9 cellular contexts compared by ENCODE assay signal in the genomic region with DNA sequence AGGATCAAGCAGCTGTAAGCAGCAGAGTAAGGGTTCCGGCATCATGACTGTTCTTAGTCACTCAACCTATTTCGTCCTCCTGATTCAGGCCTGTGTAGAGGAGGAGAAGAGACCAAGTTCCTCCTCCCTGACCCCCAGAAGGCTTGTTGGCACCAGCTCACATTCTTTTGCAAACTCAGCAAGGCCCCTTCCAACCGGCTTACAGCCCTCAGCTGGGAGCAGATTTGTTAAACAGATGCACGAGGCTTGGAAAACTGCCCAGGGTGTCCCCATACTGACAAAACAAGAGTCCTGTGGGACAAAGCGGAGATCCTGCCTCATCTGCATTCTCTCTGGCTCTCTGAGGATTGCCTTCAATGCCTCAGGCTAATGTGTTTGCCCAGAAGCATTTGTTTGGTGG.
DNase-seq lines count a peak whose midpoint lies in the region; ATAC-seq and TF ChIP-seq lines count a peak whose summit lies in the region.
"Had no signal": no experiment of that assay in that cellular context is flagged by ENCODE, and none has a peak within 500 bp of the region (broad histone marks: within the 10 kb centered on the region; RNA-seq: fewer than 3 reads in every experiment).

No MANE protein-coding gene starts in this region.

- H3K79me1 ChIP-seq in H9 (ENCODE audit: insufficient read depth, low read depth, low read length, poor library complexity, severe bottlenecking), result no peaks in the 10 kb centered on the region

- peaks cover 2% of the 10 kb centered on the region; the same call in 1 of the 2 replicates for H3K4me1 ChIP-seq in H9 (ENCODE audit: insufficient read depth, low read length)
- H3K4me1 ChIP-seq in GM23248 (ENCODE audit: insufficient read depth), result no peaks in the 10 kb centered on the region

- in situ Hi-C loops in GM23248 (cut with MboI), result no loop called here

- no peak overlapping the region for H3K4me3 ChIP-seq in GM23248

- no peak overlapping the region for H2AK5ac ChIP-seq in H9 (ENCODE audit: insufficient read length, low read length)

- H3K56ac ChIP-seq in H9 (ENCODE audit: insufficient read length, low read depth, low read length), result no peak overlapping the region

- H2AFZ ChIP-seq in H9 (ENCODE audit: low read length), result no peak overlapping the region
- H2AFZ ChIP-seq in GM23248, result no peak overlapping the region

- no peak for TF ChIP-seq CTCF in H9 (conservative IDR thresholded peaks at IDR 0.05)

- DNase-seq in H9, result peak; percentile 89
- DNase-seq in RPMI8226, result peak; percentile 17
- DNase-seq in head of caudate nucleus, result peak in 41 of 42 donors; percentile 18 to 84 (median 60)
- peak; percentile 30 to 87 (median 48) for DNase-seq in posterior cingulate gyrus
- DNase-seq in stimulated activated naive CD8-positive, alpha-beta T cell treated with anti-CD3 and anti-CD28 coated beads, Interleukin-15, amount 100 ng/mL, for 72 hours, result no peak
- no peak for DNase-seq in GM23248
- DNase-seq: stimulated activated CD4-positive, alpha-beta T cell treated with anti-CD3 and anti-CD28 coated beads, Interleukin-4, amount 100 ng/mL, for 24 hours had no signal

- H3K4me2 ChIP-seq in H9 (ENCODE audit: insufficient read depth, insufficient read length, low read length) (peak overlapping the region; percentile 7), GM23248 (ENCODE audit: unreplicated experiment) (no peak overlapping the region)

- no peaks in the 10 kb centered on the region for H3K23me2 ChIP-seq in H9 (ENCODE audit: insufficient read length, low read depth, low read length, poor library complexity, severe bottlenecking)

- intact Hi-C loops in head of caudate nucleus (cut with DNase I), result no loop called here
- intact Hi-C loops in posterior cingulate gyrus (cut with DNase I), result no loop called here

- H3K36me3 Mint-ChIP-seq in H9 (ENCODE audit: insufficient read depth in 1 of 3, low read depth in 3 of 3), result peaks cover 0 to 4% (median 0%) of the 10 kb centered on the region in 3 experiments; a peak in 1 of 7 replicates

- H4K5ac ChIP-seq in H9 (ENCODE audit: insufficient read length, low read depth, low read length), result no peak overlapping the region

- no peaks in the 10 kb centered on the region for H3F3A ChIP-seq in GM23248 (ENCODE audit: insufficient read depth)

- H3K79me2 ChIP-seq in H9 (ENCODE audit: insufficient read depth, low read length) (no peaks in the 10 kb centered on the region), GM23248 (ENCODE audit: insufficient read depth) (no peaks in the 10 kb centered on the region)

- H3K9ac ChIP-seq in H9 (ENCODE audit: extremely low read depth, insufficient read length, low read length) (no peak overlapping the region), GM23248 (no peak overlapping the region)

- no peak overlapping the region for H2BK20ac ChIP-seq in H9 (ENCODE audit: low read depth, low read length, poor library complexity, severe bottlenecking)

- no peaks in the 10 kb centered on the region for H3K27me3 ChIP-seq in H9 (ENCODE audit: insufficient read depth, low read length)
- H3K27me3 ChIP-seq in GM23248 (replicated peaks; ENCODE audit: insufficient read depth), result peaks cover 8% of the 10 kb centered on the region; the same call in 1 of the 2 replicates

- no peak overlapping the region for H2BK5ac ChIP-seq in H9 (ENCODE audit: insufficient read length, low read length)

- no peaks in the 10 kb centered on the region for H4K20me1 ChIP-seq in H9 (ENCODE audit: control insufficient read depth, insufficient read depth, insufficient read length)
- no peaks in the 10 kb centered on the region for H4K20me1 ChIP-seq in GM23248 (ENCODE audit: insufficient read depth)

- H4K91ac ChIP-seq in H9 (ENCODE audit: insufficient read length, low read depth, low read length), result no peak overlapping the region

- H3T11ph ChIP-seq in H9 (ENCODE audit: low read length), result no peak overlapping the region

- peaks cover 71 to 74% of the 10 kb centered on the region in 2 experiments for H3K4me1 Mint-ChIP-seq in H9
- no peaks in the 10 kb centered on the region for H3K4me1 Mint-ChIP-seq in stimulated activated naive CD8-positive, alpha-beta T cell treated with anti-CD3 and anti-CD28 coated beads, Interleukin-15, amount 100 ng/mL, for 72 hours

- no peak overlapping the region for H3K4ac ChIP-seq in H9 (ENCODE audit: low read depth, low read length)

- ATAC-seq in GM18520 (IDR thresholded peaks at IDR 0.05; ENCODE audit: unreplicated experiment), result no peak
- no peak for ATAC-seq in stimulated activated naive CD8-positive, alpha-beta T cell treated with anti-CD3 and anti-CD28 coated beads, Interleukin-15, amount 100 ng/mL, for 72 hours
- no peak for ATAC-seq in GM19324 (IDR thresholded peaks at IDR 0.05; ENCODE audit: low FRiP score, unreplicated experiment)

- no peak overlapping the region for H3K18ac ChIP-seq in H9 (ENCODE audit: insufficient read length, low read depth, low read length)

- no peaks in the 10 kb centered on the region for H3K9me2 ChIP-seq in GM23248 (ENCODE audit: insufficient read depth)

- H3K27ac ChIP-seq in H9 (ENCODE audit: insufficient read length, low read depth, low read length) (no peak overlapping the region), GM23248 (no peak overlapping the region)

- no peak overlapping the region for H4K8ac ChIP-seq in H9 (replicated peaks; ENCODE audit: insufficient read length, low read depth, low read length)

- H3K14ac ChIP-seq in H9 (ENCODE audit: insufficient read depth, low read length), result no peak overlapping the region

- peak overlapping the region; percentile 24 to 25; a peak in 3 of 5 replicates for H3K4me3 Mint-ChIP-seq in H9
- no peak overlapping the region for H3K4me3 Mint-ChIP-seq in stimulated activated naive CD8-positive, alpha-beta T cell treated with anti-CD3 and anti-CD28 coated beads, Interleukin-15, amount 100 ng/mL, for 72 hours

- H3K9me3 Mint-ChIP-seq in H9, result no peaks in the 10 kb centered on the region
- no peaks in the 10 kb centered on the region for H3K9me3 Mint-ChIP-seq in stimulated activated naive CD8-positive, alpha-beta T cell treated with anti-CD3 and anti-CD28 coated beads, Interleukin-15, amount 100 ng/mL, for 72 hours

- H3K9me3 ChIP-seq in H9 (ENCODE audit: control insufficient read depth, low read depth, low read length), result no peaks in the 10 kb centered on the region
- H3K9me3 ChIP-seq in GM23248 (ENCODE audit: low read depth), result no peaks in the 10 kb centered on the region

- peak overlapping the region; percentile 75 to 91 (median 80); a peak in 4 of 7 replicates for H3K27ac Mint-ChIP-seq in H9
- no peak overlapping the region for H3K27ac Mint-ChIP-seq in stimulated activated naive CD8-positive, alpha-beta T cell treated with anti-CD3 and anti-CD28 coated beads, Interleukin-15, amount 100 ng/mL, for 72 hours

- H3K27me3 Mint-ChIP-seq in H9 (ENCODE audit: low read depth), result no peaks in the 10 kb centered on the region
- H3K27me3 Mint-ChIP-seq in stimulated activated naive CD8-positive, alpha-beta T cell treated with anti-CD3 and anti-CD28 coated beads, Interleukin-15, amount 100 ng/mL, for 72 hours, result peaks cover 15% of the 10 kb centered on the region

- no CpG with 5 or more reads among the region's 5 CpGs for WGBS in H9 (ENCODE audit: extremely low coverage, insufficient read length, low lambda C conversion rate)
- 5 to 7% methylated on average over 5 of the region's 5 CpGs for WGBS in GM23248 (ENCODE audit: low coverage in 1 of 2, low lambda C conversion rate in 2 of 2, missing lambda C conversion rate in 2 of 2), 2 experiments

- no peaks in the 10 kb centered on the region for H3K36me3 ChIP-seq in GM23248 (ENCODE audit: low read depth)

- no peak overlapping the region for H2BK12ac ChIP-seq in H9 (ENCODE audit: insufficient read length, low read depth, low read length)

- H2BK120ac ChIP-seq in H9 (ENCODE audit: low read depth, low read length, poor library complexity, severe bottlenecking), result no peak overlapping the region

- H3K23ac ChIP-seq in H9 (ENCODE audit: insufficient read length, low read depth, low read length), result no peak overlapping the region

- H2BK15ac ChIP-seq in H9 (ENCODE audit: low read depth, low read length), result no peak overlapping the region

Comparison
In these comparisons a context has a peak if more than half of its experiments do, and no peak if none do; other contexts are left out.
1. DNase-seq: peak in H9 (single experiment), RPMI8226 (single experiment), head of caudate nucleus (41 of 42) and posterior cingulate gyrus (10 of 10); none in stimulated activated naive CD8-positive, alpha-beta T cell treated with anti-CD3 and anti-CD28 coated beads, Interleukin-15, amount 100 ng/mL, for 72 hours (0 of 2) and GM23248 (single experiment).
2. H3K27ac Mint-ChIP-seq: peak in H9 (3 of 3); none in stimulated activated naive CD8-positive, alpha-beta T cell treated with anti-CD3 and anti-CD28 coated beads, Interleukin-15, amount 100 ng/mL, for 72 hours (0 of 2).
3. H3K4me3 Mint-ChIP-seq: peak in H9 (2 of 2); none in stimulated activated naive CD8-positive, alpha-beta T cell treated with anti-CD3 and anti-CD28 coated beads, Interleukin-15, amount 100 ng/mL, for 72 hours (0 of 2).